In the genomic region with DNA sequence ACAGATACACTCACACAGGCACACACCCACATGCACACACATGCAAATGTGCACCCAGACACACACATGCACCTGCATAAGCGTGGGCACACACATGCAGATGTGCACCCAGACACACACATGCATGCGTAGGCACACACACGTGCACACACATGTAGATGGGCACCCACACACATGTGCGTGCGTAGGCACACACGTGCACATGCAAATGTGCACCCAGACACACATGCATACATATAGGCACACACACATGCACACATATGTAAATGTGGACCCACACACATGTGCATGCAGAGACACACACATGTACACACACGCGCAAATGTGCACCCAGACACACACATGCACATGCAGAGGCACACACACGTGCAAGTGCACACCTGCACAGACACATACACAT, we compare ENCODE assay signal across 26 cellular contexts.
"Had no signal": no experiment of that assay in that cellular context is flagged by ENCODE, and none has a peak within 500 bp of the region (broad histone marks: within the 10 kb centered on the region; RNA-seq: fewer than 3 reads in every experiment).

No MANE protein-coding gene starts in this region.

- H3K4me3 ChIP-seq: esophagus muscularis mucosa, gastroesophageal sphincter, heart right ventricle, lung, mucosa of descending colon, ovary, psoas muscle, skin epidermis, spleen, thoracic aorta, tibial nerve, upper lobe of right lung, uterus had no signal

- H3K27me3 ChIP-seq: ovary had no signal

- H3K4me1 ChIP-seq: foreskin keratinocyte, upper lobe of right lung had no signal

- H3K27ac Mint-ChIP-seq: memory B cell; mesothelial cell of epicardium; naive B cell; natural killer cell treated with Interleukin-12 subunit alpha and Interleukin-12 subunit beta and Interleukin-15 and Interleukin-18, amount 100 ng/mL, for 72 hours; stimulated activated memory B cell treated with anti-CD40 and anti-IgM and Interleukin-4, amounts not matched to agents 10 μg/mL and 1 μg/mL and 100 μg/mL, for 72 hours had no signal

- H3K9me3 Mint-ChIP-seq: memory B cell; mesothelial cell of epicardium; naive B cell; natural killer cell treated with Interleukin-12 subunit alpha and Interleukin-12 subunit beta and Interleukin-15 and Interleukin-18, amount 100 ng/mL, for 72 hours; stimulated activated memory B cell treated with anti-CD40 and anti-IgM and Interleukin-4, amounts not matched to agents 10 μg/mL and 1 μg/mL and 100 μg/mL, for 72 hours had no signal

- DNase-seq: effector CD4-positive, alpha-beta T cell; foreskin keratinocyte; heart right ventricle; mucosa of descending colon; naive B cell; occipital lobe; ovary; psoas muscle; right cardiac atrium; spleen; stimulated activated CD4-positive, alpha-beta T cell treated with anti-CD3 and anti-CD28 coated beads, Interleukin-4, amount 100 ng/mL, for 4 hours; stimulated activated naive CD8-positive, alpha-beta T cell treated with anti-CD3 and anti-CD28 coated beads, Interleukin-15, Interleukin-2, amounts not matched to agents 100 U/mL and 50 U/mL, for 24 hours; upper lobe of right lung; uterus had no signal

- H3K9me3 ChIP-seq: esophagus muscularis mucosa, gastroesophageal sphincter, heart right ventricle, mucosa of descending colon, ovary, psoas muscle, spleen, thoracic aorta, tibial nerve, upper lobe of right lung, uterus had no signal

- H3K36me3 Mint-ChIP-seq: mesothelial cell of epicardium; naive B cell; natural killer cell treated with Interleukin-12 subunit alpha and Interleukin-12 subunit beta and Interleukin-15 and Interleukin-18, amount 100 ng/mL, for 72 hours; stimulated activated memory B cell treated with anti-CD40 and anti-IgM and Interleukin-4, amounts not matched to agents 10 μg/mL and 1 μg/mL and 100 μg/mL, for 72 hours had no signal

- H3K36me3 ChIP-seq: esophagus muscularis mucosa, gastroesophageal sphincter, heart right ventricle, ovary, spleen, thoracic aorta, tibial nerve, upper lobe of right lung, uterus had no signal

- H3K27ac ChIP-seq: esophagus muscularis mucosa, foreskin keratinocyte, gastroesophageal sphincter, heart right ventricle, ovary, psoas muscle, skin epidermis, spleen, thoracic aorta, tibial nerve, upper lobe of right lung, uterus had no signal

- H3K4me3 Mint-ChIP-seq: memory B cell; mesothelial cell of epicardium; naive B cell; natural killer cell treated with Interleukin-12 subunit alpha and Interleukin-12 subunit beta and Interleukin-15 and Interleukin-18, amount 100 ng/mL, for 72 hours; stimulated activated memory B cell treated with anti-CD40 and anti-IgM and Interleukin-4, amounts not matched to agents 10 μg/mL and 1 μg/mL and 100 μg/mL, for 72 hours had no signal

- FAIRE-seq: colon, keratinocyte had no signal
